15 cellular contexts compared by ENCODE assay signal in the genomic region with DNA sequence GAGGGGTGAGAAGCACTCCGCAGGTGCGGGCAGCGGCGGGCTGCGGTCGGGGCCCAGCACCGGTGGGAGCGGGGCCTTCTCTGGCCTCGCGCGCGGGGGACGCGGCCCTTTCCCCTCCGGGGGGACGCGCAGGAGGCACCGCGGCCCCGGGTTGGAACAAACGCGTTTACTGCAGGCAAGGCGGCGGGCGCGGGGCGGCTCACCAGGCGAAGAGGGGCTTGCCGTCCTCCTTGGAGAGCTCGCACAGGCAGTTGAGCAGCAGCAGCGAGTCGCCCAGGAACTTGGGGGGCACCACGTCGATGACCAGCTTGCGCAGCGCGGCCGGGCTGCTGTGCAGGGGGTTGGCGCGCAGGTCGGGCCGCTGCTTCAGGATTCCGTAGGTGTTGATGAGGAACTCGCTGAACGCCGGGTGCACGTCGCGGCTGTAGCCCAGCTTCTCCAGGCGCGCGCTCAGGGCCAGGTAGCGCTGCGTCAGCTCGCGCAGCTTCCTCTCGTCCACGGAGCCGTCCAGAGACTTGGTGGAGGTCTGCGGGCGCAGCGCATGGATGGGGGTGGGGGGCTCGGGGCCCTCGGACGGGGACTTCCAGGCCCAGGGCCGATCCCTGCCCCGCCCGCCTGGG. TPM values are rescaled to one million over a fixed set of nuclear protein-coding genes. Genes with fewer than 3 reads are reported as not detected.
A peak's percentile ranks its signal among the peaks of the same experiment; 100 is the strongest.
DNase-seq lines count a peak whose midpoint lies in the region; ATAC-seq and TF ChIP-seq lines count a peak whose summit lies in the region.
"Had no signal": no experiment of that assay in that cellular context is flagged by ENCODE, and none has a peak within 500 bp of the region (broad histone marks: within the 10 kb centered on the region; RNA-seq: fewer than 3 reads in every experiment).

No MANE protein-coding gene starts in this region.

- H3K4me1 ChIP-seq in osteoblast (ENCODE audit: insufficient read depth, low read length) (no peaks in the 10 kb centered on the region), aorta (ENCODE audit: control insufficient read depth in 1 of 2, insufficient read depth in 2 of 2, low read length in 2 of 2) (no peaks in the 10 kb centered on the region)
- H3K4me1 ChIP-seq: uterus had no signal

- H4K20me1 ChIP-seq in osteoblast (ENCODE audit: insufficient read depth, low read length) = no peaks in the 10 kb centered on the region

- H3K36me3 ChIP-seq in osteoblast (ENCODE audit: insufficient read depth, low read length) (no peaks in the 10 kb centered on the region), aorta (ENCODE audit: control insufficient read depth in 1 of 2, insufficient read depth in 2 of 2, low read length in 1 of 2) (no peaks in the 10 kb centered on the region)
- H3K36me3 ChIP-seq: ovary, uterus had no signal

- ATAC-seq in aorta (ENCODE audit: low FRiP score) (peak; percentile 5), GM21381 (IDR thresholded peaks at IDR 0.05; ENCODE audit: unreplicated experiment) (no peak)
- ATAC-seq: WTC11 had no signal

- no peaks in the 10 kb centered on the region for H3K36me3 Mint-ChIP-seq in activated T-cell treated with anti-CD3 and anti-CD28 coated beads, Interleukin-2, amount 50 U/mL, for 24 hours (ENCODE audit: low read depth)

- no peaks in the 10 kb centered on the region for H3K4me1 Mint-ChIP-seq in activated T-cell treated with anti-CD3 and anti-CD28 coated beads, Interleukin-2, amount 50 U/mL, for 24 hours (ENCODE audit: low read depth)
- H3K4me1 Mint-ChIP-seq: CD14-positive monocyte, mesothelial cell of epicardium, WTC11 had no signal

- no peak overlapping the region for H3K27ac Mint-ChIP-seq in activated T-cell treated with anti-CD3 and anti-CD28 coated beads, Interleukin-2, amount 50 U/mL, for 24 hours
- H3K27ac Mint-ChIP-seq: CD14-positive monocyte, mesothelial cell of epicardium, WTC11 had no signal

- no peaks in the 10 kb centered on the region for H3K9me3 Mint-ChIP-seq in activated T-cell treated with anti-CD3 and anti-CD28 coated beads, Interleukin-2, amount 50 U/mL, for 24 hours

- 67 to 94% methylated on average over 65 to 68 of the region's 68 CpGs for WGBS in aorta, 2 donors

- no peaks in the 10 kb centered on the region for H3K9me3 ChIP-seq in osteoblast (ENCODE audit: low read depth, low read length)
- H3K9me3 ChIP-seq in aorta (ENCODE audit: control insufficient read depth, low read length) = no peaks in the 10 kb centered on the region
- H3K9me3 ChIP-seq: ovary, uterus had no signal

- H3K27ac ChIP-seq in osteoblast (ENCODE audit: low read depth, low read length) (no peak overlapping the region), aorta (ENCODE audit: low read depth in 1 of 2, low read length in 2 of 2) (no peak overlapping the region)
- H3K27ac ChIP-seq: ovary, uterus had no signal

- no peak overlapping the region for H2AFZ ChIP-seq in osteoblast (ENCODE audit: low read length)

- no peak overlapping the region for H3K4me3 Mint-ChIP-seq in activated T-cell treated with anti-CD3 and anti-CD28 coated beads, Interleukin-2, amount 50 U/mL, for 24 hours
- H3K4me3 Mint-ChIP-seq: mesothelial cell of epicardium, WTC11 had no signal

- H3K4me3 ChIP-seq in osteoblast (ENCODE audit: insufficient read depth, low read length) (no peak overlapping the region), aorta (ENCODE audit: low read length in 2 of 2) (no peak overlapping the region)
- H3K4me3 ChIP-seq: ovary, uterus had no signal

- H3K79me2 ChIP-seq in osteoblast (ENCODE audit: insufficient read depth, low read length) = no peaks in the 10 kb centered on the region

- H3K4me2 ChIP-seq in osteoblast (ENCODE audit: insufficient read depth, low read length) = no peak overlapping the region

- H3K27me3 ChIP-seq in osteoblast (ENCODE audit: insufficient read depth, low read length) = peaks cover 4% of the 10 kb centered on the region
- no peaks in the 10 kb centered on the region for H3K27me3 ChIP-seq in aorta (ENCODE audit: control insufficient read depth in 1 of 2, insufficient read depth in 2 of 2, low read length in 1 of 2)
- H3K27me3 ChIP-seq: ovary, uterus had no signal

- in situ Hi-C loops in ACHN (cut with HindIII; ENCODE audit: low pct_ligation_motif_present, low pct_unique_long_range_greater_than_20kb, low sequenced_read_pairs) = no loop called here

- DNase-seq in stimulated activated CD4-positive, alpha-beta T cell treated with anti-CD3 and anti-CD28 coated beads, Interleukin-15, amount 100 ng/mL, for 24 hours = peak; percentile 2
- DNase-seq in stimulated activated CD4-positive, alpha-beta T cell treated with anti-CD3 and anti-CD28 coated beads, Interleukin-12 subunit alpha, Interleukin-12 subunit beta, amount 100 ng/mL, for 4 hours = no peak
- peak; percentile 34 for DNase-seq in activated T-cell treated with anti-CD3 and anti-CD28 coated beads, Interleukin-2, amount 50 U/mL, for 24 hours
- DNase-seq in osteoblast (ENCODE audit: insufficient read length, low spot score, missing footprints) (peak; percentile 65), aorta (peak in 1 of 2 donors; percentile 66), GM10266 (ENCODE audit: extremely low spot score) (no peak), ACHN (no peak)
- DNase-seq: foreskin melanocyte, NCI-H226 had no signal

- intact Hi-C loops in aorta (cut with DNase I) = no loop called here

- H3K27me3 Mint-ChIP-seq in activated T-cell treated with anti-CD3 and anti-CD28 coated beads, Interleukin-2, amount 50 U/mL, for 24 hours = no peaks in the 10 kb centered on the region

- TF ChIP-seq CTCF in osteoblast (IDR thresholded peaks at IDR 0.05; ENCODE audit: extremely low read depth, low read depth, low read length) (no peak), GM10266 (IDR thresholded peaks at IDR 0.05; ENCODE audit: control insufficient read depth, insufficient read depth, low read depth, missing control alignments) (no peak)

RNA-seq across cellular contexts. Expression of a gene that starts 5.9 kb away (rescaled TPM):
- total RNA-seq in osteoblast (0.29 and 0.36 TPM in 2 replicates), aorta (1 to 10 TPM; 1.1 to 2.6 TPM)
- 1 to 10 TPM in 1 of 2 donors, under 1 TPM in 1; 0.50 to 8.7 TPM for polyA plus RNA-seq in aorta
- polyA plus RNA-seq: CD14-positive monocyte had no signal

RNA-seq across cellular contexts. Expression of a gene that starts 23.0 kb away (rescaled TPM):
- total RNA-seq in osteoblast (3.2 and 6.9 TPM in 2 replicates), aorta (10 to 100 TPM in 1 of 2 donors, 1 to 10 TPM in 1; 5.2 to 12.4 TPM)
- 10 to 100 TPM in 1 of 2 donors, 1 to 10 TPM in 1; 2.4 to 47.9 TPM for polyA plus RNA-seq in aorta

Comparison
In these comparisons a context has a peak if more than half of its experiments do, and no peak if none do; other contexts are left out.
1. DNase-seq: peak in stimulated activated CD4-positive, alpha-beta T cell treated with anti-CD3 and anti-CD28 coated beads, Interleukin-15, amount 100 ng/mL, for 24 hours (single experiment), activated T-cell treated with anti-CD3 and anti-CD28 coated beads, Interleukin-2, amount 50 U/mL, for 24 hours (single experiment) and osteoblast (single experiment); none in stimulated activated CD4-positive, alpha-beta T cell treated with anti-CD3 and anti-CD28 coated beads, Interleukin-12 subunit alpha, Interleukin-12 subunit beta, amount 100 ng/mL, for 4 hours (single experiment), GM10266 (single experiment) and ACHN (single experiment).